ENCODE assay signal across 8 cellular contexts in the genomic region with DNA sequence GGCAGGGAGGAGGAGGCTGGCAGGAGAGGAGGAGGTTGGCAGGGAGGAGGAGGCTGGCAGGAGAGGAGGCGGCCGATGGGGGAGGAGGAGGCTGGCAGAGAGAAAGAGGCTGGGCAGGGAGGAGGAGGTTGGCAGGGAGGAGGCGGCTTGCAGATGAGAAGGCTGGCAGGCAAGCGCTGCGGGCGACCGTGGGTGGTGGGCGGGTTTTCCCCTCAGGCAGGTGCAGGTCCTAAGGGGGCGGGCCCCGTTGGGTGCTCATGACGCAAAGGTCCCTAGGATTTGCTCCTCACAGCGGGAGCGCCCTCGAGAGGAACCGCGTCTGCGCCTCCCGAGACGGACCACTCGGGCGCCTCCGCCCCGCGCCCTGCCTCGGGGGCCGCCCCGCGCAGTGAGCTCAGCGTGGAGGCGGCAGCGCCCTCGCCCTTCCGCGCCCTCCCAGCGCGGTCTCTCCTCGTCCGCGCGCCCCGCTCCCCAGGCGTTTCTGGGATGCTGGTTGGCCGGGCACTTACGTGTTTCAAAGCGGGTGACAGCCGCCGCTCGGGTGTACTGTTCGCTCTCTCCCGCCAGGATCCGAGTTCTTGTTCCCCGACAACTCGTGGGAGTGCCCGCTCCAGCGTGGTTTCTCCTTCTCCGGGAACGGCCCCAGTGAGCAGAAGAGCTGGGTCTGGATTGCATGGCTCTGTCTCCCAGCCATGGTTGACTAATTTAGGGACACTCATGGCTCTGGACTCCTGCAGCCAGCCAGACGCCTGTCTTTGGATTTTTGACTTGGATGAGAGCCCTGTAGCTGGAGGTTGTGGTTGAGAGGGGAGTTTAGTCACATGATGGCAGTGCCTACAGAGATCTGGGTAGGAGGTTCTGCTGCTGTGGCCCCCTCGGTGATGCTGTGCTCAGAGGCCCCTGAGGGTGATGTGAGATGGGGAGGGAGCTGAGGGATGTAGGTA.
DNase-seq lines count a peak whose midpoint lies in the region; ATAC-seq and TF ChIP-seq lines count a peak whose summit lies in the region.

No MANE protein-coding gene starts in this region.

- H3K27ac ChIP-seq in HCT116 (ENCODE audit: low read depth, low read length) (peak overlapping the region; percentile 10; the same call in 1 of the 2 replicates), endodermal cell (ENCODE audit: low read depth, low read length) (no peak overlapping the region), SJCRH30 (no peak overlapping the region)

- POLR2A ChIA-PET in HCT116 (lab: Charles Lee): no interaction called here

- H3K9me3 ChIP-seq in HCT116 (ENCODE audit: control insufficient read depth in 1 of 2, insufficient read depth in 1 of 2, low read depth in 1 of 2, low read length in 2 of 2) (no peaks in the 10 kb centered on the region), endodermal cell (ENCODE audit: control insufficient read depth, low read length) (peaks cover 18% of the 10 kb centered on the region), mucosa of stomach (ENCODE audit: control insufficient read depth, low read length) (no peaks in the 10 kb centered on the region), SJCRH30 (replicated peaks) (no peaks in the 10 kb centered on the region)

- WGBS in endodermal cell (ENCODE audit: insufficient coverage in 1 of 2, insufficient read length in 1 of 2), 2 experiments: 3 to 4% methylated on average over 27 to 59 of the region's 59 CpGs

- 0 out of 2 replicates have a peak overlapping the region, but pooled peaks have one; percentile 16 for H3K9ac ChIP-seq in HCT116 (ENCODE audit: low read length)
- no peak overlapping the region for H3K9ac ChIP-seq in endodermal cell (ENCODE audit: extremely low read depth, low read length, poor library complexity, severe bottlenecking)
- H3K9ac ChIP-seq in mucosa of stomach (ENCODE audit: low read length): peak overlapping the region; percentile 41

- H3K4me3 Mint-ChIP-seq in endodermal cell: peak overlapping the region; percentile 65

- DNase-seq in AG10803 (ENCODE audit: low read depth) (peak; percentile 66), HCT116 (ENCODE audit: low read depth, low spot score) (peak; percentile 68), NCI-H460 (ENCODE audit: extremely low read depth, low read depth) (peak; percentile 22), endodermal cell (peak; percentile 77), SJCRH30 (no peak)
- DNase-seq in activated CD8-positive, alpha-beta memory T cell treated with anti-CD3 and anti-CD28 coated beads, Interleukin-2, amount 50 U/mL, for 48 hours: peak; percentile 91
- peak; percentile 28 to 44 for DNase-seq in stimulated activated CD8-positive, alpha-beta memory T cell treated with anti-CD3 and anti-CD28 coated beads, Interleukin-4, amount 100 ng/mL, for 1 hour (ENCODE audit: low read depth in 2 of 2, low spot score in 1 of 2)

- H3K27ac Mint-ChIP-seq in endodermal cell: no peak overlapping the region

- CTCF ChIA-PET in HCT116 (lab: Charles Lee): no interaction called here

- RAD21 ChIA-PET in HCT116 (lab: Charles Lee; ENCODE audit: low non-redundant PET in 1 of 2, low total read pairs in 2 of 2, uncharacterized antibody in 2 of 2, unreplicated experiment in 2 of 2): interaction anchor here in 1 of 2 experiments (0.7 kb wide), 1 partner anchor 39 kb away, joined by 5 read pairs; no protein-coding TSS in a partner anchor

- TF ChIP-seq RAD21 in HCT116 (IDR thresholded peaks at IDR 0.05; ENCODE audit: low read depth): no peak

- H3K4me1 Mint-ChIP-seq in endodermal cell: peaks cover 6% of the 10 kb centered on the region

- H3K4me3 ChIP-seq in AG10803 (ENCODE audit: low read length) (peak overlapping the region; percentile 61), HCT116 (replicated peaks in 1 of 2; ENCODE audit: low read depth in 1 of 2, low read length in 2 of 2) (peak overlapping the region; percentile 40 to 62), endodermal cell (ENCODE audit: low read length) (peak overlapping the region; percentile 80), mucosa of stomach (ENCODE audit: low read length) (peak overlapping the region; percentile 43), SJCRH30 (no peak overlapping the region)

- TF ChIP-seq POLR2A in HCT116 (IDR thresholded peaks at IDR 0.05; ENCODE audit: borderline replicate concordance, extremely low read depth, insufficient read depth, insufficient read length): no peak

- no peaks in the 10 kb centered on the region for H3K79me2 ChIP-seq in HCT116 (ENCODE audit: insufficient read depth, low read length)

- no peaks in the 10 kb centered on the region for H3K36me3 Mint-ChIP-seq in endodermal cell (ENCODE audit: low read depth)

- peak overlapping the region; percentile 79 for H2AFZ ChIP-seq in HCT116 (ENCODE audit: low read depth, low read length, poor library complexity, severe bottlenecking)

- no peaks in the 10 kb centered on the region for H4K20me1 ChIP-seq in HCT116 (ENCODE audit: insufficient read depth)

- no TSS peak for BruUV-seq in HCT116 (replicated peaks; lab: Mats Ljungman, UMichigan)

- peak overlapping the region; percentile 74 for H3K4me2 ChIP-seq in HCT116 (ENCODE audit: low read length)

- H3K27me3 ChIP-seq in HCT116 (ENCODE audit: insufficient read depth, low read length): no peaks in the 10 kb centered on the region
- H3K27me3 ChIP-seq in endodermal cell (ENCODE audit: control insufficient read depth, insufficient read depth, low read length, poor library complexity, severe bottlenecking): peaks cover 47% of the 10 kb centered on the region
- H3K27me3 ChIP-seq in mucosa of stomach (ENCODE audit: control insufficient read depth, insufficient read depth, low read length): peaks cover 16% of the 10 kb centered on the region
- no peaks in the 10 kb centered on the region for H3K27me3 ChIP-seq in SJCRH30

- peaks cover 71% of the 10 kb centered on the region for H3K27me3 Mint-ChIP-seq in endodermal cell (ENCODE audit: insufficient read depth)

- H3K4me1 ChIP-seq in HCT116 (ENCODE audit: control insufficient read depth in 1 of 2, insufficient read depth in 2 of 2, low read length in 2 of 2) (peaks cover 5 to 15% of the 10 kb centered on the region in 2 experiments; a peak in 3 of 4 replicates), endodermal cell (ENCODE audit: control insufficient read depth, insufficient read depth, low read length) (no peaks in the 10 kb centered on the region), mucosa of stomach (ENCODE audit: control insufficient read depth, insufficient read depth, low read length) (no peaks in the 10 kb centered on the region), SJCRH30 (no peaks in the 10 kb centered on the region)

- H3K9me3 Mint-ChIP-seq in endodermal cell: peaks cover 44% of the 10 kb centered on the region

- no peaks in the 10 kb centered on the region for H3K36me3 ChIP-seq in HCT116 (ENCODE audit: control insufficient read depth in 1 of 2, insufficient read depth in 2 of 2, low read length in 2 of 2)
- no peaks in the 10 kb centered on the region for H3K36me3 ChIP-seq in endodermal cell (ENCODE audit: control insufficient read depth, insufficient read depth, low read length)
- H3K36me3 ChIP-seq in mucosa of stomach (ENCODE audit: control insufficient read depth, insufficient read depth, low read length): no peaks in the 10 kb centered on the region
- H3K36me3 ChIP-seq in SJCRH30: no peaks in the 10 kb centered on the region

- H3K9me2 ChIP-seq in HCT116 (ENCODE audit: insufficient read depth): no peaks in the 10 kb centered on the region

- no peak; the same call in 1 of the 2 replicates for TF ChIP-seq CTCF in AG10803 (conservative IDR thresholded peaks at IDR 0.05; ENCODE audit: low read length)
- TF ChIP-seq CTCF in HCT116 (IDR thresholded peaks at IDR 0.05 in 2 of 3, conservative IDR thresholded peaks at IDR 0.05 in 1 of 3; ENCODE audit: borderline replicate concordance in 1 of 3, insufficient read depth in 1 of 3, low read depth in 2 of 3, low read length in 2 of 3): no peak
- TF ChIP-seq CTCF in endodermal cell (conservative IDR thresholded peaks at IDR 0.05): peak; percentile 20

- intact Hi-C loops in HCT116 (cut with micrococcal nuclease): no loop called here

- ATAC-seq in HCT116: peak; percentile 91

TF ChIP-seq in HCT116, 20 proteins besides CTCF, POLR2A, EP300 and RAD21 (continues in another document):
- TF ChIP-seq FOSL1 (IDR thresholded peaks at IDR 0.05; ENCODE audit: low read depth): no peak
- peak; percentile 87 for TF ChIP-seq EGR1 (IDR thresholded peaks at IDR 0.05; ENCODE audit: low read depth)
- TF ChIP-seq SRF (IDR thresholded peaks at IDR 0.05; ENCODE audit: low read depth): no peak
- TF ChIP-seq JUND (IDR thresholded peaks at IDR 0.05): no peak
- TF ChIP-seq CBX3 (IDR thresholded peaks at IDR 0.05; ENCODE audit: low read depth): 0 out of 2 replicates have a peak, but pooled peaks have one; percentile 75
- TF ChIP-seq TCF7L2 (IDR thresholded peaks at IDR 0.05; ENCODE audit: borderline replicate concordance, extremely low read depth, insufficient read depth, insufficient read length): no peak
- TF ChIP-seq, protein P1, sequence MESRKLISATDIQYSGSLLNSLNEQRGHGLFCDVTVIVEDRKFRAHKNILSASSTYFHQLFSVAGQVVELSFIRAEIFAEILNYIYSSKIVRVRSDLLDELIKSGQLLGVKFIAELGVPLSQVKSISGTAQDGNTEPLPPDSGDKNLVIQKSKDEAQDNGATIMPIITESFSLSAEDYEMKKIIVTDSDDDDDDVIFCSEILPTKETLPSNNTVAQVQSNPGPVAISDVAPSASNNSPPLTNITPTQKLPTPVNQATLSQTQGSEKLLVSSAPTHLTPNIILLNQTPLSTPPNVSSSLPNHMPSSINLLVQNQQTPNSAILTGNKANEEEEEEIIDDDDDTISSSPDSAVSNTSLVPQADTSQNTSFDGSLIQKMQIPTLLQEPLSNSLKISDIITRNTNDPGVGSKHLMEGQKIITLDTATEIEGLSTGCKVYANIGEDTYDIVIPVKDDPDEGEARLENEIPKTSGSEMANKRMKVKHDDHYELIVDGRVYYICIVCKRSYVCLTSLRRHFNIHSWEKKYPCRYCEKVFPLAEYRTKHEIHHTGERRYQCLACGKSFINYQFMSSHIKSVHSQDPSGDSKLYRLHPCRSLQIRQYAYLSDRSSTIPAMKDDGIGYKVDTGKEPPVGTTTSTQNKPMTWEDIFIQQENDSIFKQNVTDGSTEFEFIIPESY (IDR thresholded peaks at IDR 0.05; ENCODE audit: extremely low read depth, insufficient replicate concordance, low read length): no peak
- TF ChIP-seq CEBPB (IDR thresholded peaks at IDR 0.05; ENCODE audit: low read depth): no peak
- no peak for TF ChIP-seq ELF1 (IDR thresholded peaks at IDR 0.05; ENCODE audit: borderline replicate concordance, low read depth)
- peak; percentile 58 for TF ChIP-seq POLR2AphosphoS5 (IDR thresholded peaks at IDR 0.05; ENCODE audit: low read depth, low read length)
- TF ChIP-seq ZNF274 (IDR thresholded peaks at IDR 0.05; ENCODE audit: low read depth, low read length): no peak
- no peak for TF ChIP-seq YY1 (IDR thresholded peaks at IDR 0.05; ENCODE audit: extremely low read depth, insufficient replicate concordance, low read depth, low read length)
- TF ChIP-seq EZH2 (IDR thresholded peaks at IDR 0.05): no peak

Comparison
In these comparisons a context has a peak if more than half of its experiments do, and no peak if none do; other contexts are left out.
1. DNase-seq: peak in AG10803 (single experiment), HCT116 (single experiment), NCI-H460 (single experiment), activated CD8-positive, alpha-beta memory T cell treated with anti-CD3 and anti-CD28 coated beads, Interleukin-2, amount 50 U/mL, for 48 hours (single experiment), endodermal cell (single experiment) and stimulated activated CD8-positive, alpha-beta memory T cell treated with anti-CD3 and anti-CD28 coated beads, Interleukin-4, amount 100 ng/mL, for 1 hour (2 of 2); none in SJCRH30 (0 of 2).